12 cellular contexts compared by ENCODE assay signal in the genomic region with DNA sequence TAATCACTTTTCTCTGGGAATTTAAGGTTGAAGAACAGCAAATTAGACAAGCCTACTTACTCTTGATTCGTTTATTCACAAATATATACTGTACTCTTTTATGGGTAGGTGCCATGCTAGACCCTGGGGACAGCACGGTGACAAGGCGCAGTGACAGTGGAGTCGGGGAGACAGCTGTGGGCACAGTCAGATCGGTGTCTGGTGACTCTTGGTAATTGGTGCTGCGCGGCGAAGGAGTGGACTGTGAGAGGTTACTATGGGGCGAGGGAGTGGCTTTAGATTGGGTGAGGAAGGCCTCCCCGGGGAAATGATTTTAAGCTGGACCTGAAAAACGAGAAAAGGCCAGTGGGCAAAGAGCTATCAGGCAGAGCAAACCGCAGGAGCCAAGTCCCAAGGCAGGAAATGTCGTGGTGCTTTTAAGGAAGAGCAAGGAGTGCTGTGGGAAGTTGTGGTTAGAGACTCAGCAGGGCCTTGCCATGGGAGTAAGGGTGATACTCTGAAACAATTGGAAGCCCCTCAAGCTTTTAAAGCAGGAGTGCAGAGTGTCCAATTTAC. TPM values are rescaled to one million over a fixed set of nuclear protein-coding genes. Genes with fewer than 3 reads are reported as not detected.
DNase-seq lines count a peak whose midpoint lies in the region; ATAC-seq and TF ChIP-seq lines count a peak whose summit lies in the region.
"Had no signal": no experiment of that assay in that cellular context is flagged by ENCODE, and none has a peak within 500 bp of the region (broad histone marks: within the 10 kb centered on the region; RNA-seq: fewer than 3 reads in every experiment).

No MANE protein-coding gene starts in this region.

- whole genome bisulfite sequencing in upper lobe of left lung, 2 donors: 38 to 51% methylated on average over 13 of the region's 13 CpGs

- peaks cover 19% of the 10 kb centered on the region for H3K27me3 Mint-ChIP-seq in activated CD4-positive, alpha-beta memory T cell treated with anti-CD3 and anti-CD28 coated beads for 36 hours
- peaks cover 45% of the 10 kb centered on the region for H3K27me3 Mint-ChIP-seq in activated CD4-positive, alpha-beta memory T cell treated with anti-CD3 and anti-CD28 coated beads, Interleukin-2, amount 10 ng/mL, durations not matched to agents 7 days and 5 days
- peaks cover 6% of the 10 kb centered on the region for H3K27me3 Mint-ChIP-seq in endothelial cell (ENCODE audit: unreplicated experiment)

- peak in 2 of 4 donors; percentile 25 to 80 for TF ChIP-seq POLR2A in upper lobe of left lung (IDR thresholded peaks at IDR 0.05)

- POLR2A ChIA-PET in activated CD4-positive, alpha-beta memory T cell treated with anti-CD3 and anti-CD28 coated beads for 36 hours (lab: Charles Lee): no interaction called here
- POLR2A ChIA-PET in activated CD4-positive, alpha-beta memory T cell treated with anti-CD3 and anti-CD28 coated beads, Interleukin-2, amount 10 ng/mL, durations not matched to agents 7 days and 5 days (lab: Charles Lee): no interaction called here

- no peak overlapping the region for H3K4me3 ChIP-seq in mucosa of descending colon
- peak overlapping the region in 2 of 4 donors; percentile 21 to 23 for H3K4me3 ChIP-seq in upper lobe of left lung
- H3K4me3 ChIP-seq: cardiac muscle cell had no signal

- ATAC-seq in mucosa of descending colon (peak; percentile 91), upper lobe of left lung (ENCODE audit: low FRiP score in 2 of 2) (peak; percentile 88 to 92), HG03045 (IDR thresholded peaks at IDR 0.05; ENCODE audit: unreplicated experiment) (no peak), GM21619 (IDR thresholded peaks at IDR 0.05; ENCODE audit: unreplicated experiment) (no peak)

- no peak for TF ChIP-seq CTCF in endothelial cell (IDR thresholded peaks at IDR 0.05; ENCODE audit: unreplicated experiment)
- no peak for TF ChIP-seq CTCF in mucosa of descending colon (IDR thresholded peaks at IDR 0.05)
- TF ChIP-seq CTCF in upper lobe of left lung (IDR thresholded peaks at IDR 0.05): no peak

- no peaks in the 10 kb centered on the region for H3K4me1 ChIP-seq in mucosa of descending colon (ENCODE audit: low read depth)
- peaks cover 22 to 72% (median 52%) of the 10 kb centered on the region in 4 donors for H3K4me1 ChIP-seq in upper lobe of left lung

- no peaks in the 10 kb centered on the region for H3K4me1 Mint-ChIP-seq in activated CD4-positive, alpha-beta memory T cell treated with anti-CD3 and anti-CD28 coated beads for 36 hours (ENCODE audit: low read depth)
- H3K4me1 Mint-ChIP-seq in activated CD4-positive, alpha-beta memory T cell treated with anti-CD3 and anti-CD28 coated beads, Interleukin-2, amount 10 ng/mL, durations not matched to agents 7 days and 5 days: no peaks in the 10 kb centered on the region
- H3K4me1 Mint-ChIP-seq in endothelial cell (ENCODE audit: unreplicated experiment): peaks cover 25% of the 10 kb centered on the region

- intact Hi-C loops in activated CD4-positive, alpha-beta memory T cell treated with anti-CD3 and anti-CD28 coated beads for 36 hours (cut with micrococcal nuclease): no loop called here
- intact Hi-C loops in mucosa of descending colon (cut with DNase I, micrococcal nuclease): no loop called here

- H3K27me3 ChIP-seq in upper lobe of left lung: no peaks in the 10 kb centered on the region

- H3K4me3 Mint-ChIP-seq in activated CD4-positive, alpha-beta memory T cell treated with anti-CD3 and anti-CD28 coated beads for 36 hours: no peak overlapping the region
- no peak overlapping the region for H3K4me3 Mint-ChIP-seq in activated CD4-positive, alpha-beta memory T cell treated with anti-CD3 and anti-CD28 coated beads, Interleukin-2, amount 10 ng/mL, durations not matched to agents 7 days and 5 days
- H3K4me3 Mint-ChIP-seq in endothelial cell (ENCODE audit: unreplicated experiment): peak overlapping the region; percentile 66

- H3K36me3 ChIP-seq in mucosa of descending colon (ENCODE audit: low read depth) (no peaks in the 10 kb centered on the region), upper lobe of left lung (peaks cover 0 to 5% (median 0%) of the 10 kb centered on the region in 4 donors)
- H3K36me3 ChIP-seq: cardiac muscle cell had no signal

- no peaks in the 10 kb centered on the region for H3K36me3 Mint-ChIP-seq in activated CD4-positive, alpha-beta memory T cell treated with anti-CD3 and anti-CD28 coated beads for 36 hours
- H3K36me3 Mint-ChIP-seq in activated CD4-positive, alpha-beta memory T cell treated with anti-CD3 and anti-CD28 coated beads, Interleukin-2, amount 10 ng/mL, durations not matched to agents 7 days and 5 days (ENCODE audit: low read depth): no peaks in the 10 kb centered on the region
- peaks cover 24% of the 10 kb centered on the region for H3K36me3 Mint-ChIP-seq in endothelial cell (ENCODE audit: low read depth, unreplicated experiment)

- peak overlapping the region; percentile 67 to 86 (median 74) for H3K27ac ChIP-seq in upper lobe of left lung
- H3K27ac ChIP-seq: cardiac muscle cell had no signal

- peak; percentile 19 for DNase-seq in activated CD4-positive, alpha-beta memory T cell treated with anti-CD3 and anti-CD28 coated beads for 36 hours
- DNase-seq in activated CD4-positive, alpha-beta memory T cell treated with anti-CD3 and anti-CD28 coated beads, Interleukin-2, amount 10 ng/mL, durations not matched to agents 7 days and 5 days: no peak
- DNase-seq in endothelial cell (ENCODE audit: low spot score) (peak; percentile 14), mucosa of descending colon (peak; percentile 72 to 76 (median 73)), upper lobe of left lung (peak in 1 of 2 donors; percentile 93), HK-2 (ENCODE audit: unreplicated experiment) (no peak)
- DNase-seq: activated T-cell treated with anti-CD3 and anti-CD28 coated beads, Interleukin-2, amount 50 U/mL, for 48 hours; NCI-H2029; retina had no signal

- no peak overlapping the region for H3K27ac Mint-ChIP-seq in activated CD4-positive, alpha-beta memory T cell treated with anti-CD3 and anti-CD28 coated beads for 36 hours
- H3K27ac Mint-ChIP-seq in activated CD4-positive, alpha-beta memory T cell treated with anti-CD3 and anti-CD28 coated beads, Interleukin-2, amount 10 ng/mL, durations not matched to agents 7 days and 5 days: no peak overlapping the region
- H3K27ac Mint-ChIP-seq in endothelial cell (ENCODE audit: unreplicated experiment): peak overlapping the region; percentile 97

- peak in 2 of 4 donors; percentile 4 to 19 for TF ChIP-seq EP300 in upper lobe of left lung (IDR thresholded peaks at IDR 0.05)

- H3K9me3 ChIP-seq in mucosa of descending colon: no peaks in the 10 kb centered on the region
- H3K9me3 ChIP-seq in upper lobe of left lung: no peaks in the 10 kb centered on the region

- CTCF ChIA-PET in activated CD4-positive, alpha-beta memory T cell treated with anti-CD3 and anti-CD28 coated beads for 36 hours (lab: Charles Lee): interaction anchor here (0.7 kb wide), 1 partner anchor 165 kb away, joined by 3 read pairs; no protein-coding TSS in a partner anchor
- CTCF ChIA-PET in activated CD4-positive, alpha-beta memory T cell treated with anti-CD3 and anti-CD28 coated beads, Interleukin-2, amount 10 ng/mL, durations not matched to agents 7 days and 5 days (lab: Charles Lee): no interaction called here

- H3K9me3 Mint-ChIP-seq in activated CD4-positive, alpha-beta memory T cell treated with anti-CD3 and anti-CD28 coated beads for 36 hours: no peaks in the 10 kb centered on the region
- H3K9me3 Mint-ChIP-seq in activated CD4-positive, alpha-beta memory T cell treated with anti-CD3 and anti-CD28 coated beads, Interleukin-2, amount 10 ng/mL, durations not matched to agents 7 days and 5 days: no peaks in the 10 kb centered on the region
- H3K9me3 Mint-ChIP-seq in endothelial cell (ENCODE audit: unreplicated experiment): no peaks in the 10 kb centered on the region

RNA-seq across cellular contexts. Expression of a gene that starts 36.3 kb away (rescaled TPM):
- total RNA-seq in activated CD4-positive, alpha-beta memory T cell treated with anti-CD3 and anti-CD28 coated beads for 36 hours: not detected
- under 1 TPM in 1 of 2 experiments, not detected in 1; 0.30 TPM for total RNA-seq in activated CD4-positive, alpha-beta memory T cell treated with anti-CD3 and anti-CD28 coated beads, Interleukin-2, amount 10 ng/mL, durations not matched to agents 7 days and 5 days
- total RNA-seq in endothelial cell (ENCODE audit: unreplicated experiment) (not detected), mucosa of descending colon (under 1 TPM in 1 of 3 donors, not detected in 2; 0.28 TPM), upper lobe of left lung (under 1 TPM in 3 of 6 donors, not detected in 3; 0.30 to 0.49 (median 0.33) TPM)
- total RNA-seq: cardiac muscle cell had no signal

Comparison
In these comparisons a context has a peak if more than half of its experiments do, and no peak if none do; other contexts are left out.
1. DNase-seq: peak in activated CD4-positive, alpha-beta memory T cell treated with anti-CD3 and anti-CD28 coated beads for 36 hours (single experiment), endothelial cell (single experiment) and mucosa of descending colon (3 of 3); none in activated CD4-positive, alpha-beta memory T cell treated with anti-CD3 and anti-CD28 coated beads, Interleukin-2, amount 10 ng/mL, durations not matched to agents 7 days and 5 days (single experiment) and HK-2 (single experiment).
2. ATAC-seq: peak in mucosa of descending colon (single experiment) and upper lobe of left lung (2 of 2); none in HG03045 (single experiment) and GM21619 (single experiment).